9 cellular contexts compared by ENCODE assay signal in the genomic region with DNA sequence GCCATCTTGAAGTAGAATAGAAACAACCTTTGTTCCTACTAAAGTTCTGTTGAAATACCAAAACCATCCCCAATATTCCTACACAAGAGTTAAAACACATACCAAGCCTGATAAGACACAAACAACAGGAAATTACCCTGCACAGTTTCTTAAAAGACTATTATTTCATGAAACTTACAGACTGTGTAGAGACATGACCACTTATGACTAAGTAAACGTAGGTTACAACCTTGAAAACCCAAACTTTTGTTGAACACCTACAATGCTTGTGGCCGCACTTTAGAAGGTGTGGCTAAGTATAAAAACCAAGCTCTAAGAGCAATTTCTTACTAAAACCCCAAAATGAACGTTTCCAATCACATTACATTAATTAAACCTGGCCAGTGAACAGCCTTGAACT. TPM values are rescaled to one million over a fixed set of nuclear protein-coding genes. Genes with fewer than 3 reads are reported as not detected.
DNase-seq lines count a peak whose midpoint lies in the region; ATAC-seq and TF ChIP-seq lines count a peak whose summit lies in the region.
"Had no signal": no experiment of that assay in that cellular context is flagged by ENCODE, and none has a peak within 500 bp of the region (broad histone marks: within the 10 kb centered on the region; RNA-seq: fewer than 3 reads in every experiment).

No MANE protein-coding gene starts in this region.

- H3K27me3 Mint-ChIP-seq in activated naive CD4-positive, alpha-beta T cell treated with anti-CD3 and anti-CD28 coated beads, Interleukin-2, amount 50 U/mL, for 24 hours, result no peaks in the 10 kb centered on the region

- ATAC-seq in left ventricle myocardium superior (no peak), thoracic aorta (ENCODE audit: insufficient number of reproducible peaks, low FRiP score, low read depth) (no peak), HG03039 (IDR thresholded peaks at IDR 0.05; ENCODE audit: unreplicated experiment) (no peak), HG02678 (IDR thresholded peaks at IDR 0.05; ENCODE audit: unreplicated experiment) (no peak), left colon (no peak)

- intact Hi-C loops in left ventricle myocardium superior (cut with micrococcal nuclease), result no loop called here
- intact Hi-C loops in left colon (cut with DNase I, micrococcal nuclease), result no loop called here

- H3K4me1 ChIP-seq in right atrium auricular region, result peaks cover 0 to 53% of the 10 kb centered on the region in 2 donors
- peaks cover 26 to 38% of the 10 kb centered on the region in 2 donors for H3K4me1 ChIP-seq in thoracic aorta (ENCODE audit: control insufficient read depth in 1 of 2, low read depth in 2 of 2)

- H3K36me3 Mint-ChIP-seq in activated naive CD4-positive, alpha-beta T cell treated with anti-CD3 and anti-CD28 coated beads, Interleukin-2, amount 50 U/mL, for 24 hours, result peaks cover 2% of the 10 kb centered on the region

- H3K27ac Mint-ChIP-seq in activated naive CD4-positive, alpha-beta T cell treated with anti-CD3 and anti-CD28 coated beads, Interleukin-2, amount 50 U/mL, for 24 hours, result peak overlapping the region; percentile 95

- H3K9me3 Mint-ChIP-seq in activated naive CD4-positive, alpha-beta T cell treated with anti-CD3 and anti-CD28 coated beads, Interleukin-2, amount 50 U/mL, for 24 hours, result no peaks in the 10 kb centered on the region

- TF ChIP-seq CTCF in right atrium auricular region (IDR thresholded peaks at IDR 0.05) (no peak), thoracic aorta (IDR thresholded peaks at IDR 0.05) (no peak)

- H3K36me3 ChIP-seq in right atrium auricular region (no peaks in the 10 kb centered on the region), thoracic aorta (no peaks in the 10 kb centered on the region)

- DNase-seq in right atrium auricular region (ENCODE audit: low spot score), result no peak
- DNase-seq in left ventricle myocardium superior, result no peak
- no peak for DNase-seq in thoracic aorta (ENCODE audit: low spot score)
- DNase-seq in left colon, result no peak
- DNase-seq: DMS153 had no signal

- peak overlapping the region; percentile 90 for H3K4me3 Mint-ChIP-seq in activated naive CD4-positive, alpha-beta T cell treated with anti-CD3 and anti-CD28 coated beads, Interleukin-2, amount 50 U/mL, for 24 hours

- H3K27ac ChIP-seq in right atrium auricular region (peak overlapping the region; percentile 25 to 99), thoracic aorta (no peak overlapping the region)

- H3K4me1 Mint-ChIP-seq in activated naive CD4-positive, alpha-beta T cell treated with anti-CD3 and anti-CD28 coated beads, Interleukin-2, amount 50 U/mL, for 24 hours, result peaks cover 68% of the 10 kb centered on the region

- H3K9me3 ChIP-seq in right atrium auricular region (no peaks in the 10 kb centered on the region), thoracic aorta (no peaks in the 10 kb centered on the region)

- H3K27me3 ChIP-seq in right atrium auricular region (no peaks in the 10 kb centered on the region), thoracic aorta (replicated peaks; ENCODE audit: insufficient read depth) (no peaks in the 10 kb centered on the region)

- H3K4me3 ChIP-seq in right atrium auricular region, result peak overlapping the region in 1 of 2 donors; percentile 82
- H3K4me3 ChIP-seq in iPS-11a (ENCODE audit: low read depth, low read length), result peak overlapping the region; percentile 75
- peak overlapping the region; percentile 100 for H3K4me3 ChIP-seq in thoracic aorta

RNA-seq across cellular contexts. Expression of gene SMAD2, which starts 2.0 kb away (rescaled TPM):
- total RNA-seq in right atrium auricular region (10 to 100 TPM; 54.8 to 81.1 TPM), left ventricle myocardium superior (74.8 TPM), thoracic aorta (100 to 1,000 TPM in 1 of 2 donors, 10 to 100 TPM in 1; 60.0 to 101 TPM), left colon (100 to 1,000 TPM; 118 to 123 TPM)

Comparison
In these comparisons a context has a peak if more than half of its experiments do, and no peak if none do; other contexts are left out.
1. H3K27ac ChIP-seq: peak in right atrium auricular region (2 of 2); none in thoracic aorta (0 of 2).